In genomic region chr9:93674580-93675335, GRCh38 we compare ENCODE assay signal across 2 cellular contexts.
TF ChIP-seq lines count a peak whose summit lies in the region.

No MANE protein-coding gene starts in this region.

TF ChIP-seq in SK-N-SH, 30 proteins besides CTCF, POLR2A, EP300 and RAD21:
- no peak for TF ChIP-seq PBX3 (IDR thresholded peaks at IDR 0.05)
- no peak for TF ChIP-seq SIN3A (IDR thresholded peaks at IDR 0.05; ENCODE audit: borderline replicate concordance, low read depth, low read length)
- no peak for TF ChIP-seq NFIC (IDR thresholded peaks at IDR 0.05; ENCODE audit: borderline replicate concordance)
- no peak for TF ChIP-seq JUND (IDR thresholded peaks at IDR 0.05)
- TF ChIP-seq TCF12 (IDR thresholded peaks at IDR 0.05), result no peak
- TF ChIP-seq USF1 (IDR thresholded peaks at IDR 0.05; ENCODE audit: borderline replicate concordance, low read depth), result no peak
- no peak for TF ChIP-seq IRF3 (IDR thresholded peaks at IDR 0.05; ENCODE audit: low read depth, low read length)
- TF ChIP-seq GATA2 (CRISPR knock-in tag; IDR thresholded peaks at IDR 0.05), result no peak
- no peak for TF ChIP-seq FOSL2 (IDR thresholded peaks at IDR 0.05; ENCODE audit: borderline replicate concordance, low read depth)
- TF ChIP-seq RXRA (IDR thresholded peaks at IDR 0.05; ENCODE audit: borderline replicate concordance, low read depth), result no peak
- TF ChIP-seq POLR2AphosphoS5 (IDR thresholded peaks at IDR 0.05; ENCODE audit: low read depth, low read length), result no peak
- TF ChIP-seq ZBTB33 (IDR thresholded peaks at IDR 0.05; ENCODE audit: borderline replicate concordance, low read depth), result no peak
- no peak for TF ChIP-seq NRF1 (IDR thresholded peaks at IDR 0.05; ENCODE audit: low read depth, low read length)
- TF ChIP-seq CHD2 (IDR thresholded peaks at IDR 0.05; ENCODE audit: low read length, partially characterized antibody), result no peak
- no peak for TF ChIP-seq GABPA (IDR thresholded peaks at IDR 0.05; ENCODE audit: low read depth)
- TF ChIP-seq EZH2phosphoT487 (IDR thresholded peaks at IDR 0.05; ENCODE audit: borderline replicate concordance, low read depth), result no peak
- no peak for TF ChIP-seq SMC3 (IDR thresholded peaks at IDR 0.05; ENCODE audit: low read depth, low read length)
TF ChIP-seq in SK-N-SH: peak in this region for 0.

TF ChIP-seq in SK-N-SH treated with all-trans-retinoic acid at 6 μM for 48 hours, 23 proteins besides CTCF, POLR2A, EP300 and RAD21 (continued from another document):
- no peak for TF ChIP-seq CSRNP3 (CRISPR knock-in tag; IDR thresholded peaks at IDR 0.05)
- TF ChIP-seq OSR1 (CRISPR knock-in tag; IDR thresholded peaks at IDR 0.05), result no peak
- TF ChIP-seq ISL1 (CRISPR knock-in tag; IDR thresholded peaks at IDR 0.05), result no peak
- TF ChIP-seq ZNF70 (CRISPR knock-in tag; IDR thresholded peaks at IDR 0.05), result no peak
